In genomic region chr12:58537278-58537677, GRCh38 we compare ENCODE assay signal across 18 cellular contexts.
DNase-seq lines count a peak whose midpoint lies in the region; ATAC-seq, FAIRE-seq and TF ChIP-seq lines count a peak whose summit lies in the region.
"Had no signal": no experiment of that assay in that cellular context is flagged by ENCODE, and none has a peak within 500 bp of the region (broad histone marks: within the 10 kb centered on the region; RNA-seq: fewer than 3 reads in every experiment).

No MANE protein-coding gene starts in this region.

- no peaks in the 10 kb centered on the region for H3K9me2 ChIP-seq in hepatocyte (replicated peaks; ENCODE audit: insufficient read depth)

- no peak for ATAC-seq in A549
- ATAC-seq: HCT116, left colon, T-cell had no signal

- peak overlapping the region; percentile 0 to 52; a peak in 3 of 6 replicates for H3K27ac ChIP-seq in A549
- peak overlapping the region; percentile 44 for H3K27ac ChIP-seq in astrocyte (ENCODE audit: low read depth, low read length)
- H3K27ac ChIP-seq in hepatocyte = peak overlapping the region; percentile 23
- H3K27ac ChIP-seq: neural progenitor cell had no signal

- H3K4me1 Mint-ChIP-seq in astrocyte (ENCODE audit: low read depth, unreplicated experiment) = peaks cover 52% of the 10 kb centered on the region
- H3K4me1 Mint-ChIP-seq: neural progenitor cell, T-cell had no signal

- FAIRE-seq in A549 (lab: Jason Lieb, UNC) (no peak), astrocyte (lab: Jason Lieb, UNC) (peak; percentile 50)
- FAIRE-seq: GM18507 had no signal

- TF ChIP-seq EP300 in A549 (IDR thresholded peaks at IDR 0.05) = no peak

- DNase-seq in A549 (ENCODE audit: low read depth in 1 of 2, low spot score in 1 of 2) = no peak
- DNase-seq in HFF-Myc (ENCODE audit: extremely low read depth, low read depth) = peak; percentile 95
- peak; percentile 69 for DNase-seq in astrocyte (ENCODE audit: low read depth)
- no peak for DNase-seq in hepatocyte (ENCODE audit: low spot score)
- DNase-seq in ecto neural progenitor cell (ENCODE audit: low spot score) = no peak
- no peak for DNase-seq in NCI-H1417 (lab: John Stamatoyannopoulos, UW)
- no peak for DNase-seq in NCI-H2107 treated with DMSO at 0.1 percent for 48 hours (lab: John Stamatoyannopoulos, UW; ENCODE audit: unreplicated experiment)
- DNase-seq in posterior vena cava (ENCODE audit: low spot score) = no peak
- DNase-seq: activated CD4-positive, alpha-beta T cell treated with anti-CD3 and anti-CD28 coated beads for 4 hours; cerebellar nuclear complex; left colon; NCI-H187 treated with DMSO at 0.1 percent for 48 hours; stimulated activated CD4-positive, alpha-beta T cell treated with anti-CD3 and anti-CD28 coated beads, Interleukin-12 subunit alpha, Interleukin-12 subunit beta, amount 100 ng/mL, for 4 hours; T-cell had no signal

- no peak for TF ChIP-seq POLR2A in A549 (IDR thresholded peaks at IDR 0.05; ENCODE audit: low read length)

- H3K36me3 ChIP-seq in astrocyte (ENCODE audit: insufficient read depth, low read length) (no peaks in the 10 kb centered on the region), hepatocyte (replicated peaks; ENCODE audit: insufficient read depth, low read depth) (no peaks in the 10 kb centered on the region)
- H3K36me3 ChIP-seq: neural progenitor cell had no signal

- H3K4me3 ChIP-seq in A549 (no peak overlapping the region), HFF-Myc (replicated peaks; ENCODE audit: low read depth, low read length) (no peak overlapping the region), astrocyte (ENCODE audit: insufficient read depth, low read depth, low read length) (no peak overlapping the region), hepatocyte (no peak overlapping the region)
- H3K4me3 ChIP-seq: neural progenitor cell had no signal

- WGBS in A549 (ENCODE audit: missing lambda C conversion rate) = 85% methylated on average over 5 of the region's 5 CpGs
- WGBS in hepatocyte (ENCODE audit: low lambda C conversion rate, missing lambda C conversion rate) = 79% methylated on average over 5 of the region's 5 CpGs

- H3K27me3 ChIP-seq in astrocyte (ENCODE audit: insufficient read depth, low read length) (no peaks in the 10 kb centered on the region), hepatocyte (no peaks in the 10 kb centered on the region)
- H3K27me3 ChIP-seq: neural progenitor cell had no signal

- CTCF ChIA-PET in A549 (lab: Yijun Ruan, JAX) = interaction anchor here (0.8 to 3.4 kb wide), 2 partner anchors 549 to 613 kb away, joined by 3 to 14 read pairs; no protein-coding TSS in a partner anchor

- peak overlapping the region; percentile 27 for H3K27ac Mint-ChIP-seq in astrocyte (ENCODE audit: unreplicated experiment)
- H3K27ac Mint-ChIP-seq: activated T-helper 1 cell treated with anti-CD3 and anti-CD28 coated beads, Interleukin-12 subunit alpha, Interleukin-12 subunit beta, Interleukin-2, Interleukin-4 antibody, amounts not matched to agents 30 ng/mL and 10 ng/mL and 1 ng/mL, durations not matched to agents 14 hours and 24 hours and 36 hours; neural progenitor cell; T-cell had no signal

- H3K9ac ChIP-seq in astrocyte (ENCODE audit: low read length) = no peak overlapping the region
- H3K9ac ChIP-seq: neural progenitor cell had no signal

- no peaks in the 10 kb centered on the region for H3K27me3 Mint-ChIP-seq in astrocyte (ENCODE audit: low read depth, unreplicated experiment)

- H3K9me3 Mint-ChIP-seq in astrocyte (ENCODE audit: unreplicated experiment) = no peaks in the 10 kb centered on the region
- H3K9me3 Mint-ChIP-seq: activated T-helper 1 cell treated with anti-CD3 and anti-CD28 coated beads, Interleukin-12 subunit alpha, Interleukin-12 subunit beta, Interleukin-2, Interleukin-4 antibody, amounts not matched to agents 30 ng/mL and 10 ng/mL and 1 ng/mL, durations not matched to agents 14 hours and 24 hours and 36 hours had no signal

- no peaks in the 10 kb centered on the region for H3K9me3 ChIP-seq in A549
- H3K9me3 ChIP-seq in astrocyte (ENCODE audit: insufficient read depth, low read depth, low read length) = no peaks in the 10 kb centered on the region
- no peaks in the 10 kb centered on the region for H3K9me3 ChIP-seq in hepatocyte (ENCODE audit: low read depth)

- H3K79me2 ChIP-seq in astrocyte (ENCODE audit: insufficient read depth, low read length) (no peaks in the 10 kb centered on the region), hepatocyte (no peaks in the 10 kb centered on the region)

- intact Hi-C loops in posterior vena cava (cut with DNase I) = loop anchor here in 1 of 2 donors (10.0 kb wide), 1 partner anchor 192 kb away; no protein-coding TSS in a partner anchor

- H3K4me1 ChIP-seq in A549 (peaks cover 41% of the 10 kb centered on the region), astrocyte (ENCODE audit: insufficient read depth, low read length) (peaks cover 21% of the 10 kb centered on the region), hepatocyte (ENCODE audit: insufficient read depth) (peaks cover 12% of the 10 kb centered on the region)

- H4K20me1 ChIP-seq in astrocyte (ENCODE audit: insufficient read depth, low read length) (no peaks in the 10 kb centered on the region), hepatocyte (ENCODE audit: insufficient read depth, poor library complexity, severe bottlenecking) (no peaks in the 10 kb centered on the region)

- no peak overlapping the region for H3K4me3 Mint-ChIP-seq in astrocyte (ENCODE audit: unreplicated experiment)
- H3K4me3 Mint-ChIP-seq: activated T-helper 1 cell treated with anti-CD3 and anti-CD28 coated beads, Interleukin-12 subunit alpha, Interleukin-12 subunit beta, Interleukin-2, Interleukin-4 antibody, amounts not matched to agents 30 ng/mL and 10 ng/mL and 1 ng/mL, durations not matched to agents 14 hours and 24 hours and 36 hours; neural progenitor cell; T-cell had no signal

- TF ChIP-seq CTCF in A549 (IDR thresholded peaks at IDR 0.05) (no peak), HFF-Myc (IDR thresholded peaks at IDR 0.05; ENCODE audit: low read depth, low read length, missing control alignments) (no peak), astrocyte (IDR thresholded peaks at IDR 0.05; ENCODE audit: insufficient read depth, low read depth, low read length) (no peak), hepatocyte (IDR thresholded peaks at IDR 0.05; ENCODE audit: poor library complexity) (no peak)

- no peak overlapping the region for H2AFZ ChIP-seq in astrocyte (ENCODE audit: low read depth, low read length)
- H2AFZ ChIP-seq in hepatocyte = no peak overlapping the region
- H2AFZ ChIP-seq: neural progenitor cell had no signal

- H3K36me3 Mint-ChIP-seq in astrocyte (ENCODE audit: low read depth, unreplicated experiment) = no peaks in the 10 kb centered on the region
- H3K36me3 Mint-ChIP-seq: neural progenitor cell, T-cell had no signal

- TF ChIP-seq RAD21 in A549 (conservative IDR thresholded peaks at IDR 0.05 in 1 of 2, IDR thresholded peaks at IDR 0.05 in 1 of 2) = no peak

- POLR2A ChIA-PET in A549 (lab: Yijun Ruan, JAX) = no interaction called here

- H3K4me2 ChIP-seq in A549 (no peak overlapping the region), astrocyte (ENCODE audit: low read length) (no peak overlapping the region), hepatocyte (no peak overlapping the region)
- H3K4me2 ChIP-seq: neural progenitor cell had no signal

TF ChIP-seq in A549, 52 proteins besides CTCF, POLR2A, EP300 and RAD21:
- TF ChIP-seq FOSB (CRISPR knock-in tag; IDR thresholded peaks at IDR 0.05) = no peak
- TF ChIP-seq RNF2 (IDR thresholded peaks at IDR 0.05; ENCODE audit: borderline replicate concordance, low read depth) = no peak
- no peak for TF ChIP-seq EHF (CRISPR knock-in tag; IDR thresholded peaks at IDR 0.05)
- no peak for TF ChIP-seq PHF8 (IDR thresholded peaks at IDR 0.05; ENCODE audit: borderline replicate concordance, low read depth)
- TF ChIP-seq CHD2 (IDR thresholded peaks at IDR 0.05; ENCODE audit: low read length, partially characterized antibody) = no peak
- TF ChIP-seq HDAC2 (IDR thresholded peaks at IDR 0.05) = no peak
- TF ChIP-seq ESRRA (IDR thresholded peaks at IDR 0.05; ENCODE audit: borderline replicate concordance, low read length) = no peak
- no peak for TF ChIP-seq MAZ (IDR thresholded peaks at IDR 0.05; ENCODE audit: borderline replicate concordance, low read depth, low read length)
- TF ChIP-seq, protein P1, sequence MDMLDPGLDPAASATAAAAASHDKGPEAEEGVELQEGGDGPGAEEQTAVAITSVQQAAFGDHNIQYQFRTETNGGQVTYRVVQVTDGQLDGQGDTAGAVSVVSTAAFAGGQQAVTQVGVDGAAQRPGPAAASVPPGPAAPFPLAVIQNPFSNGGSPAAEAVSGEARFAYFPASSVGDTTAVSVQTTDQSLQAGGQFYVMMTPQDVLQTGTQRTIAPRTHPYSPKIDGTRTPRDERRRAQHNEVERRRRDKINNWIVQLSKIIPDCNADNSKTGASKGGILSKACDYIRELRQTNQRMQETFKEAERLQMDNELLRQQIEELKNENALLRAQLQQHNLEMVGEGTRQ (IDR thresholded peaks at IDR 0.05) = no peak
- TF ChIP-seq JUNB (IDR thresholded peaks at IDR 0.05) = no peak
- TF ChIP-seq MAFK (IDR thresholded peaks at IDR 0.05; ENCODE audit: partially characterized antibody) = no peak
- no peak for TF ChIP-seq CBX2 (IDR thresholded peaks at IDR 0.05; ENCODE audit: borderline replicate concordance, low read depth)

Comparison
In these comparisons a context has a peak if more than half of its experiments do, and no peak if none do; other contexts are left out.
1. DNase-seq: peak in HFF-Myc (single experiment) and astrocyte (single experiment); none in A549 (0 of 2), hepatocyte (single experiment), ecto neural progenitor cell (single experiment), NCI-H1417 (0 of 3), NCI-H2107 treated with DMSO at 0.1 percent for 48 hours (single experiment) and posterior vena cava (single experiment).
2. Peak in every context shown above with its lines, with median percentiles within 50 percentile points of each other: H3K27ac ChIP-seq.